ENCODE assay signal across 13 cellular contexts in the genomic region with DNA sequence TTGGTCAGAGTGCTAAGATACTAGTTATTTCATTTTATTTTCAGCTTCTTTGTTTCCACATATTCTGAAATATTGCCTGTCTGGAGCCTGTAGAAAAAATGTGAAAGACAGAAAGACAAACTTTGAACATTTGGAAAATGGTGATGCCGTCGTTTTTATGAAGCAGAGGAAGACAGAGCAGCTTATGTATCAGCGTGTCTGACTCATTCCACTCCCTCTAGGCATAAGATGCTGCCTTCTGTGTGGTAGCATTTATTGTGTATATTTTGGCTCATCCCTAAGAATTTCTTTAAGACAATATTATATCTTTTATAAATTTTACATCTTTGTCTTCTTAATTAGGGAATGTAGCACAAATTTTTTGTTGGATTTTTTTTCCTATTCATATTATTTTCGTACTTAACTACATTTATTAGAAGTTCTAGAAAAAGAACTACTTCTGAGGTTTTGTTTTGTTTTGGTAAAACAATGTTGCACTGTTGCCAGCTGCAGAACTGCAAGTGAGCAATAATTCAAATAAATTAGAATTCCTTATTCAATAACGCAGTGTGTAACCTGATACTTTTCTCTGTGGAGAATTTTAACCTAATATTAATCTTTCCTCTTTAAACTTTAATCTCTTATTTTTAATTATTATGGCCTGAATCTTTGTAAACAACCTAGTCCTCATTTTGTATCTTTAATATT.
DNase-seq lines count a peak whose midpoint lies in the region; ATAC-seq and TF ChIP-seq lines count a peak whose summit lies in the region.
"Had no signal": no experiment of that assay in that cellular context is flagged by ENCODE, and none has a peak within 500 bp of the region (broad histone marks: within the 10 kb centered on the region; RNA-seq: fewer than 3 reads in every experiment).

No MANE protein-coding gene starts in this region.

- H2BK15ac ChIP-seq in IMR-90 (ENCODE audit: low read depth, low read length): no peak overlapping the region

- ATAC-seq in IMR-90 (ENCODE audit: low read depth): peak; percentile 87

- peaks cover 0 to 5% of the 10 kb centered on the region in 2 experiments; a peak in 1 of 4 replicates for H3K79me1 ChIP-seq in IMR-90 (ENCODE audit: low read depth in 1 of 2, low read length in 2 of 2)

- in situ Hi-C loops in IMR-90 (cut with MboI; ENCODE audit: low sequenced_read_pairs) (no loop called here), mammary epithelial cell (cut with MboI; ENCODE audit: low sequenced_read_pairs in 2 of 2) (no loop called here)

- H3K9me1 ChIP-seq in IMR-90 (ENCODE audit: insufficient read depth, low read length): peaks cover 9% of the 10 kb centered on the region

- dilution Hi-C loops in IMR-90 (cut with HindIII; ENCODE audit: low sequenced_read_pairs, unreplicated experiment) (no loop called here), mammary epithelial cell (cut with HindIII; ENCODE audit: low sequenced_read_pairs) (no loop called here)

- no peak overlapping the region for H4K8ac ChIP-seq in IMR-90 (ENCODE audit: low read depth in 2 of 2, low read length in 2 of 2)

- H3K4me1 ChIP-seq in IMR-90 (ENCODE audit: control insufficient read depth, insufficient read depth, low read length) (peaks cover 7% of the 10 kb centered on the region), mammary epithelial cell (ENCODE audit: insufficient read depth, low read length) (peaks cover 6% of the 10 kb centered on the region)

- H2BK120ac ChIP-seq in IMR-90 (ENCODE audit: low read depth, low read length): no peak overlapping the region

- POLR2A ChIA-PET in IMR-90 (lab: Charles Lee; ENCODE audit: unreplicated experiment): interaction anchor here (0.6 kb wide), 1 partner anchor 1183 kb away, joined by 7 read pairs; no protein-coding TSS in a partner anchor

- intact Hi-C loops in IMR-90 (cut with micrococcal nuclease) (loop anchor here (5.0 kb wide), 1 partner anchor 309 kb away; the partner anchor contains the start of gene PTGR3), mammary epithelial cell (cut with micrococcal nuclease) (loop anchor here (10.0 kb wide), 3 partner anchors 147 to 1357 kb away; no protein-coding TSS in a partner anchor)

- peak overlapping the region; percentile 83 for H2BK5ac ChIP-seq in IMR-90 (ENCODE audit: low read depth, low read length, poor library complexity, severe bottlenecking)

- H3K4me3 ChIP-seq in IMR-90 (ENCODE audit: insufficient read depth, low read depth, low read length) (no peak overlapping the region), mammary epithelial cell (replicated peaks in 1 of 3; ENCODE audit: insufficient read depth in 1 of 3, low read depth in 2 of 3, low read length in 3 of 3) (no peak overlapping the region)

- H3K79me2 ChIP-seq in mammary epithelial cell (ENCODE audit: insufficient read depth, low read length): no peaks in the 10 kb centered on the region

- peak overlapping the region; percentile 82; the same call in 1 of the 2 replicates for H3K18ac ChIP-seq in IMR-90 (ENCODE audit: low read depth, low read length)

- no peak overlapping the region for H3K23ac ChIP-seq in IMR-90 (ENCODE audit: low read depth, low read length)

- H4K5ac ChIP-seq in IMR-90 (ENCODE audit: low read depth, low read length): peak overlapping the region; percentile 80

- no peak overlapping the region for H3K56ac ChIP-seq in IMR-90 (ENCODE audit: extremely low read depth, insufficient read depth, low read length)

- H3K27me3 ChIP-seq in IMR-90 (ENCODE audit: control insufficient read depth, insufficient read depth, low read length) (no peaks in the 10 kb centered on the region), mammary epithelial cell (ENCODE audit: insufficient read depth, low read length) (no peaks in the 10 kb centered on the region)

- H2AK5ac ChIP-seq in IMR-90 (ENCODE audit: low read depth, low read length): no peak overlapping the region

- H3K4ac ChIP-seq in IMR-90 (ENCODE audit: low read depth, low read length): no peak overlapping the region

- H3K4me2 ChIP-seq in IMR-90 (ENCODE audit: low read depth, low read length) (peak overlapping the region; percentile 35; the same call in 1 of the 2 replicates), mammary epithelial cell (ENCODE audit: insufficient read depth, low read depth, low read length) (peak overlapping the region; percentile 6)

- H3K9ac ChIP-seq in IMR-90 (ENCODE audit: low read depth, low read length) (no peak overlapping the region), mammary epithelial cell (ENCODE audit: insufficient read depth, low read length) (no peak overlapping the region)

- H2AFZ ChIP-seq in IMR-90 (replicated peaks; ENCODE audit: low read length, poor library complexity) (no peak overlapping the region), mammary epithelial cell (ENCODE audit: low read depth, low read length) (no peak overlapping the region)

- H3K9me3 ChIP-seq in IMR-90 (ENCODE audit: control insufficient read depth, insufficient read depth, low read length) (no peaks in the 10 kb centered on the region), mammary epithelial cell (replicated peaks; ENCODE audit: insufficient read depth, low read length) (no peaks in the 10 kb centered on the region)

- no CpG with 5 or more reads among the region's 5 CpGs for WGBS in IMR-90 (ENCODE audit: extremely low coverage in 2 of 2, insufficient read length in 1 of 2), 2 experiments
- 28% methylated on average over 5 of the region's 5 CpGs for WGBS in mammary epithelial cell (ENCODE audit: low coverage, missing lambda C conversion rate)

- no peak overlapping the region for H2BK20ac ChIP-seq in IMR-90 (ENCODE audit: low read depth, low read length)

- H3K27ac ChIP-seq in IMR-90 (ENCODE audit: insufficient read depth, low read length) (peak overlapping the region; percentile 55; the same call in 1 of the 2 replicates), mammary epithelial cell (ENCODE audit: insufficient read depth, low read depth, low read length) (no peak overlapping the region)
- H3K27ac ChIP-seq: C4-2B had no signal

- no peak overlapping the region for H3K14ac ChIP-seq in IMR-90 (replicated peaks; ENCODE audit: low read depth, low read length)

- no peak overlapping the region for H2AK9ac ChIP-seq in IMR-90 (replicated peaks; ENCODE audit: low read depth, low read length, poor library complexity)

- CTCF ChIA-PET in IMR-90 (lab: Yijun Ruan, JAX) (interaction anchor here (0.5 to 1.0 kb wide), 3 partner anchors 186 to 348 kb away, joined by 3 to 4 read pairs (median 3); no protein-coding TSS in a partner anchor), mammary epithelial cell (lab: Charles Lee; ENCODE audit: low non-redundant PET) (interaction anchor here (0.6 kb wide), 1 partner anchor 830 kb away, joined by 3 read pairs; no protein-coding TSS in a partner anchor)

- DNase-seq in AG08395 (ENCODE audit: low spot score) (peak; percentile 57), IMR-90 (peak; percentile 85), mammary epithelial cell (peak; percentile 63), hepatic stellate cell (ENCODE audit: low spot score) (peak; percentile 8), T-helper 9 cell (no peak), MV-4-11 (lab: John Stamatoyannopoulos, UW) (no peak)
- no peak for DNase-seq in activated T-cell treated with anti-CD3 and anti-CD28 coated beads, Interleukin-2, amount 50 U/mL, for 48 hours
- DNase-seq in activated CD4-positive, CD25-positive, alpha-beta regulatory T cell (lab: John Stamatoyannopoulos, UW): no peak
- DNase-seq: activated CD4-positive, alpha-beta T cell treated with anti-CD3 and anti-CD28 coated beads for 48 hours; KG1; left cardiac atrium; NCI-H2029 treated with DMSO at 0.1 percent for 48 hours had no signal

- TF ChIP-seq RAD21 in IMR-90 (IDR thresholded peaks at IDR 0.05; ENCODE audit: low read length): no peak

- BruUV-seq in IMR-90 (replicated peaks; lab: Mats Ljungman, UMichigan) (no TSS peak), mammary epithelial cell (replicated peaks; lab: Mats Ljungman, UMichigan) (no TSS peak)

- TF ChIP-seq CTCF in IMR-90 (conservative IDR thresholded peaks at IDR 0.05; ENCODE audit: low read depth, low read length) (no peak), mammary epithelial cell (conservative IDR thresholded peaks at IDR 0.05 in 1 of 2, IDR thresholded peaks at IDR 0.05 in 1 of 2; ENCODE audit: extremely low read depth in 1 of 2, insufficient read depth in 1 of 2, low read depth in 1 of 2, low read length in 2 of 2) (no peak)

- H3K36me3 ChIP-seq in IMR-90 (ENCODE audit: control insufficient read depth, insufficient read depth, low read length): no peaks in the 10 kb centered on the region; the same call in 1 of the 2 replicates
- H3K36me3 ChIP-seq in mammary epithelial cell (ENCODE audit: insufficient read depth, low read length): no peaks in the 10 kb centered on the region

- no peak for TF ChIP-seq POLR2A in IMR-90 (IDR thresholded peaks at IDR 0.05; ENCODE audit: low read depth, low read length)

- H4K91ac ChIP-seq in IMR-90 (ENCODE audit: insufficient read depth, low read depth, low read length): no peak overlapping the region

- H4K20me1 ChIP-seq in IMR-90 (ENCODE audit: insufficient read depth, low read length) (no peaks in the 10 kb centered on the region), mammary epithelial cell (ENCODE audit: insufficient read depth, low read length) (no peaks in the 10 kb centered on the region)

TF ChIP-seq in IMR-90, 13 proteins besides CTCF, POLR2A, EP300 and RAD21:
- TF ChIP-seq MAFK (IDR thresholded peaks at IDR 0.05; ENCODE audit: low read depth, low read length) (0 out of 2 replicates have a peak, but pooled peaks have one; percentile 1), RFX5 (IDR thresholded peaks at IDR 0.05; ENCODE audit: low read depth, low read length) (no peak), CEBPB (IDR thresholded peaks at IDR 0.05; ENCODE audit: low read depth, low read length) (no peak), FOS (IDR thresholded peaks at IDR 0.05; ENCODE audit: low read depth, low read length) (0 out of 2 replicates have a peak, but pooled peaks have one; percentile 16)

Comparison
In these comparisons a context has a peak if more than half of its experiments do, and no peak if none do; other contexts are left out.
1. DNase-seq: peak in AG08395 (single experiment), IMR-90 (single experiment), mammary epithelial cell (single experiment) and hepatic stellate cell (single experiment); none in T-helper 9 cell (single experiment), activated T-cell treated with anti-CD3 and anti-CD28 coated beads, Interleukin-2, amount 50 U/mL, for 48 hours (0 of 2), activated CD4-positive, CD25-positive, alpha-beta regulatory T cell (0 of 4) and MV-4-11 (single experiment).